ENCODE assay signal across 19 cellular contexts in the genomic region with DNA sequence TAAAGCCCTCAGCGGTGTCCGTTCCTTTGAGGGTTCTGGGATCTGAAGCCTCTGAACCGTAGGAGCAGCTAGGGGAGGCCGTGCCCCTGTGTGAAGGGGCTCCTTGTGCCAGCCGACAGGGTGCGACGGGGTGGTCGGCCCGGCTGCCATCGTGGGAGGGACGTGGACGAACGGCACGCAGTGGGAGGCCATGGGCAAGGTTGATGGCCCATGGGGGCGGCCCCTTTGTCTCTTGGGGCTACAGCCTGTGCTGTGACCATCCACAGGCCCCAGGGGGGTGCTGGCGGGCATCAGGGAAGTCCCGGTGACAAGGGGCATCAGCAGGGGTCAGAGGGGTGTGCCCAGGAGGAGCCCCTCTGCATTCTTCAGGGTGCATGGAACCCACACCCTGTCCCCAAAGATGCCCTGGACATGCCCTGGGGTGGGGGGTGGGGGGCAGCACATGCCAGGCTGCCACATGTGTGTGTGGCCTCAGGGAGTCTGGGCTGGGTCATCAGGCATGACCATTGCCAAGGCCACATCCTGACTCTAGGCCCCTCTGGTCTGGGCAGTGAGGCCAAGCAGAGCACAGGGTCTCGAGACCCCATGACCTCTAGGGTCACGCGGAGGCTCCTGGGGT. TPM values are rescaled to one million over a fixed set of nuclear protein-coding genes. Genes with fewer than 3 reads are reported as not detected.
"Had no signal": no experiment of that assay in that cellular context is flagged by ENCODE, and none has a peak within 500 bp of the region (broad histone marks: within the 10 kb centered on the region; RNA-seq: fewer than 3 reads in every experiment).

No MANE protein-coding gene starts in this region.

- H3K9me3 Mint-ChIP-seq: natural killer cell; stimulated activated naive CD8-positive, alpha-beta T cell treated with anti-CD3 and anti-CD28 coated beads, Interleukin-15, amount 100 ng/mL, for 72 hours had no signal

- H3K27ac Mint-ChIP-seq: memory B cell, progenitor cell of endocrine pancreas had no signal

- H2AFZ ChIP-seq: parathyroid adenoma had no signal

- H3K4me3 Mint-ChIP-seq: memory B cell; natural killer cell; stimulated activated naive CD8-positive, alpha-beta T cell treated with anti-CD3 and anti-CD28 coated beads, Interleukin-15, amount 100 ng/mL, for 72 hours had no signal

- H3K4me1 ChIP-seq: parathyroid adenoma, right lobe of liver, suprapubic skin, thyroid gland, vagina had no signal

- H3K9me3 ChIP-seq: neutrophil, right lobe of liver, suprapubic skin, thyroid gland, vagina had no signal

- H3K4me1 Mint-ChIP-seq: stimulated activated naive CD8-positive, alpha-beta T cell treated with anti-CD3 and anti-CD28 coated beads, Interleukin-15, amount 100 ng/mL, for 72 hours had no signal

- DNase-seq: cortex of kidney; effector CD4-positive, alpha-beta T cell; natural killer cell; right lobe of liver; small intestine; stimulated activated CD4-positive, alpha-beta T cell treated with anti-CD3 and anti-CD28 coated beads, Interleukin-4, amount 100 ng/mL, for 1 hour; stimulated activated naive CD4-positive, alpha-beta T cell; stimulated activated naive CD8-positive, alpha-beta T cell treated with anti-CD3 and anti-CD28 coated beads, Interleukin-15, amount 100 ng/mL, for 72 hours had no signal

- ATAC-seq: natural killer cell; stimulated activated naive CD8-positive, alpha-beta T cell treated with anti-CD3 and anti-CD28 coated beads, Interleukin-15, amount 100 ng/mL, for 72 hours had no signal

- H3K4me3 ChIP-seq: lung, right lobe of liver, suprapubic skin, thyroid gland, vagina had no signal

- H3K27me3 Mint-ChIP-seq: memory B cell; progenitor cell of endocrine pancreas; stimulated activated naive CD8-positive, alpha-beta T cell treated with anti-CD3 and anti-CD28 coated beads, Interleukin-15, amount 100 ng/mL, for 72 hours had no signal

- H3K27me3 ChIP-seq: neutrophil, right lobe of liver, suprapubic skin, thyroid gland, vagina had no signal

- H3K9ac ChIP-seq: parathyroid adenoma had no signal

- H3K27ac ChIP-seq: neutrophil, parathyroid adenoma, right lobe of liver, suprapubic skin, thyroid gland, vagina had no signal

RNA-seq across cellular contexts. Expression of a gene that starts 49.6 kb away (rescaled TPM):
- total RNA-seq: left lobe of liver, omental fat pad, right lobe of liver had no signal
- polyA plus RNA-seq: liver had no signal
